In the genomic region with DNA sequence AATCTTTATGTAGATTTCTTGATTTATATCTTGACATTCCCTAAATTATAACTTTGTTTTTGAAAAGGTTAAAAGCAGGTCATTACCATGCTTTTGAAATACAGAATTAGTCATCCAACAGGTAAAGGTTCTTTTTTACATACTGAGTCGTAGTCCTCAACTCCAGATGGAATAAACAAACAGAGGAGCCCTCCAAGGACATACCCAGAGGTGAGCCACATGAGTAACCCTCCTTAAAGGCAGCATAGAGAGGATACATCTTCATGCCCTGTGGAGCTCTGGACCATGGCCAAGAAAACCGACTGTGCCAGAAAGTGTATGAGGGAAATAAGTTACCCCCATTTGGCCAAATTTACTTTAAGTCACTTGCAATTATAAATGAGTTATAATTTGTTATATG, we compare ENCODE assay signal across 23 cellular contexts.
"Had no signal": no experiment of that assay in that cellular context is flagged by ENCODE, and none has a peak within 500 bp of the region (broad histone marks: within the 10 kb centered on the region; RNA-seq: fewer than 3 reads in every experiment).

No MANE protein-coding gene starts in this region.

- H3K4me1 ChIP-seq: esophagus muscularis mucosa, gastrocnemius medialis, parathyroid adenoma, right lobe of liver, thyroid gland, upper lobe of right lung had no signal

- H3K27ac ChIP-seq: esophagus muscularis mucosa, gastrocnemius medialis, parathyroid adenoma, right lobe of liver, skin epidermis, thyroid gland, upper lobe of right lung, WERI-Rb-1 had no signal

- ATAC-seq: effector memory CD8-positive, alpha-beta T cell; gastrocnemius medialis; left colon; mucosa of descending colon; right lobe of liver; upper lobe of right lung had no signal

- H3K27me3 ChIP-seq: esophagus muscularis mucosa, gastrocnemius medialis, right lobe of liver, thyroid gland, upper lobe of right lung had no signal

- DNase-seq: activated CD8-positive, alpha-beta memory T cell treated with anti-CD3 and anti-CD28 coated beads for 24 hours; activated CD8-positive, alpha-beta memory T cell treated with anti-CD3 and anti-CD28 coated beads, Interleukin-2, amount 50 U/mL, for 4 hours; activated naive CD4-positive, alpha-beta T cell; activated naive CD8-positive, alpha-beta T cell treated with anti-CD3 and anti-CD28 coated beads for 36 hours; activated T-cell treated with anti-CD3 and anti-CD28 coated beads, Interleukin-2, amount 50 U/mL, for 24 hours; effector memory CD8-positive, alpha-beta T cell; gastrocnemius medialis; head of caudate nucleus; hypothalamus; islet precursor cell; left colon; mesenchymal stem cell; mucosa of descending colon; nephron progenitor cell; right lobe of liver; stimulated activated CD4-positive, alpha-beta T cell treated with anti-CD3 and anti-CD28 coated beads, Interleukin-1b, Interleukin-23, amount 100 ng/mL, for 48 hours; substantia nigra; upper lobe of right lung; WERI-Rb-1 had no signal
